ENCODE assay signal across 16 cellular contexts in the genomic region with DNA sequence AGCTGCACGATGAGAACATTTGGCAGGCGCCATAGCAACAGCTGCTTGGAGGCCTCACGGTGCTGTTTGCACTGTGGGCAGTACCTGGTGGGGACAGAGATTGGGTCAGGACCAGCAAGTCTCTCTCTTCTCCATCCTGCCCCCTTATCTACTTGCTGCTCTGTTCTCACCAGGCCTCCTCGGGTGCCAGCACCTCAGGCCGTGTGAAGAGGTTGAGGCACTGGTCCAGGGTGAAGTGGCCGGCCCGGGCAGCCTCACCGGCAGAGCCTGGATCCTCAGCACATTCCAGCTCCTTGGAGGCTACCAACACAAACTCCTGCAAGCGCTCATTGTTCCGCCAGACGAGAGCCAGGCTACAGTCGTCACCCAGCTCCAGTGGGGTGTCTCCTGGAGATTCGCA. TPM values are rescaled to one million over a fixed set of nuclear protein-coding genes. Genes with fewer than 3 reads are reported as not detected.
DNase-seq lines count a peak whose midpoint lies in the region; ATAC-seq, FAIRE-seq and TF ChIP-seq lines count a peak whose summit lies in the region.
"Had no signal": no experiment of that assay in that cellular context is flagged by ENCODE, and none has a peak within 500 bp of the region (broad histone marks: within the 10 kb centered on the region; RNA-seq: fewer than 3 reads in every experiment).

No MANE protein-coding gene starts in this region.

- no peak overlapping the region for H3K27ac ChIP-seq in heart right ventricle
- H3K27ac ChIP-seq in OCI-LY7 (ENCODE audit: low read depth, low read length, poor library complexity, severe bottlenecking): no peak overlapping the region
- H3K27ac ChIP-seq in GM12878 (ENCODE audit: control insufficient read depth, insufficient read depth): no peak overlapping the region
- H3K27ac ChIP-seq: 22Rv1 had no signal

- POLR2A ChIA-PET in OCI-LY7 (lab: Charles Lee): interaction anchor here (1.2 kb wide), 1 partner anchor 10 kb away, joined by 3 read pairs; a partner anchor contains a TSS
- POLR2A ChIA-PET in GM12878 (lab: Charles Lee): interaction anchor here (0.9 kb wide), 2 partner anchors 31 to 60 kb away, joined by 4 to 6 read pairs; no protein-coding TSS in a partner anchor

- H3K4me3 Mint-ChIP-seq in nephron progenitor cell: no peak overlapping the region
- H3K4me3 Mint-ChIP-seq: CD14-positive monocyte; CD8-positive, alpha-beta memory T cell; HFFc6 had no signal

- SMC1A ChIA-PET in GM12878 (lab: Charles Lee; ENCODE audit: uncharacterized antibody, unreplicated experiment): no interaction called here

- H3K27me3 Mint-ChIP-seq in nephron progenitor cell (ENCODE audit: low read depth, poor library complexity): no peaks in the 10 kb centered on the region

- TF ChIP-seq CTCF in heart right ventricle (IDR thresholded peaks at IDR 0.05): no peak
- TF ChIP-seq CTCF in OCI-LY7 (conservative IDR thresholded peaks at IDR 0.05; ENCODE audit: low read length): no peak
- TF ChIP-seq CTCF in GM12878 (IDR thresholded peaks at IDR 0.05 in 2 of 3, conservative IDR thresholded peaks at IDR 0.05 in 1 of 3; ENCODE audit: control insufficient read depth in 2 of 3, extremely low read depth in 1 of 3, insufficient read depth in 1 of 3, low read depth in 3 of 3, low read length in 3 of 3): no peak
- no peak for TF ChIP-seq CTCF in nephron progenitor cell (IDR thresholded peaks at IDR 0.05)

- no peak for TF ChIP-seq RAD21 in GM12878 (IDR thresholded peaks at IDR 0.05; ENCODE audit: insufficient read depth, low read depth, low read length)

- H3K4me1 ChIP-seq in heart right ventricle (peaks cover 0 to 4% (median under 1%) of the 10 kb centered on the region in 9 donors), OCI-LY7 (ENCODE audit: insufficient read depth, low read length, poor library complexity, severe bottlenecking) (peaks cover 2% of the 10 kb centered on the region), GM12878 (ENCODE audit: control insufficient read depth, insufficient read depth, low read length) (0 out of 2 replicates have a peak, but pooled peaks cover 1% of the 10 kb centered on the region)
- H3K4me1 ChIP-seq: Caco-2 had no signal

- no peak for TF ChIP-seq POLR2A in GM12878 (IDR thresholded peaks at IDR 0.05; ENCODE audit: low read depth, low read length)

- WGBS in heart right ventricle, 2 donors: 66 to 80% methylated on average over 13 of the region's 13 CpGs
- 95% methylated on average over 13 of the region's 13 CpGs for WGBS in GM12878 (ENCODE audit: insufficient coverage, insufficient replicate concordance, low lambda C conversion rate, missing lambda C conversion rate)

- no peak overlapping the region for H3K27ac Mint-ChIP-seq in nephron progenitor cell
- H3K27ac Mint-ChIP-seq: HFFc6 had no signal

- peaks cover 0 to 98% (median 84%) of the 10 kb centered on the region in 9 donors for H3K36me3 ChIP-seq in heart right ventricle
- peaks cover 77% of the 10 kb centered on the region for H3K36me3 ChIP-seq in OCI-LY7 (ENCODE audit: insufficient read depth, low read length)
- peaks cover 26 to 46% of the 10 kb centered on the region in 2 experiments for H3K36me3 ChIP-seq in GM12878 (ENCODE audit: control insufficient read depth in 2 of 2, insufficient read depth in 2 of 2, low read length in 1 of 2)

- CTCF ChIA-PET in OCI-LY7 (lab: Charles Lee; ENCODE audit: unreplicated experiment) (no interaction called here), GM12878 (lab: Yijun Ruan, JAX) (no interaction called here)

- H3K9me2 ChIP-seq in OCI-LY7 (ENCODE audit: insufficient read depth, low read length): no peaks in the 10 kb centered on the region

- peaks cover 3% of the 10 kb centered on the region for H3K4me1 Mint-ChIP-seq in nephron progenitor cell

- no peaks in the 10 kb centered on the region for H4K20me1 ChIP-seq in OCI-LY7 (ENCODE audit: insufficient read depth, low read length)
- H4K20me1 ChIP-seq in GM12878 (ENCODE audit: control insufficient read depth, insufficient read depth): no peaks in the 10 kb centered on the region; the same call in 1 of the 2 replicates

- BruUV-seq in OCI-LY7 (replicated peaks; lab: Mats Ljungman, UMichigan) (TSS peak; percentile 27), GM12878 (replicated peaks; lab: Mats Ljungman, UMichigan) (TSS peak; percentile 20)

- ATAC-seq in Right ventricle myocardium superior (ENCODE audit: poor library complexity) (peak; percentile 11), heart right ventricle (no peak), GM12878 (no peak), HG03354 (IDR thresholded peaks at IDR 0.05; ENCODE audit: poor library complexity, severe bottlenecking, unreplicated experiment) (no peak)

- H3K4me3 ChIP-seq in heart right ventricle (no peak overlapping the region), OCI-LY7 (ENCODE audit: low read depth, low read length, poor library complexity, severe bottlenecking) (no peak overlapping the region), GM12878 (no peak overlapping the region)
- H3K4me3 ChIP-seq: HAP-1 had no signal

- RAD21 ChIA-PET in GM12878 (lab: Charles Lee; ENCODE audit: unreplicated experiment): no interaction called here

- H3K36me3 Mint-ChIP-seq in nephron progenitor cell (ENCODE audit: low read depth): peaks cover 39% of the 10 kb centered on the region

- H3K4me2 ChIP-seq in OCI-LY7 (ENCODE audit: low read length) (no peak overlapping the region), GM12878 (ENCODE audit: control insufficient read depth, insufficient read depth) (no peak overlapping the region)

- H2AFZ ChIP-seq in OCI-LY7 (ENCODE audit: low read length): no peak overlapping the region
- no peak overlapping the region for H2AFZ ChIP-seq in GM12878 (ENCODE audit: control insufficient read depth, low read depth, low read length)

- H3K9ac ChIP-seq in GM12878 (ENCODE audit: control insufficient read depth, insufficient read depth, low read length): no peak overlapping the region

- no peak for DNase-seq in Right ventricle myocardium superior
- DNase-seq in heart right ventricle: no peak
- no peak for DNase-seq in OCI-LY7 (ENCODE audit: low spot score)
- no peak for DNase-seq in GM12878 (ENCODE audit: low read depth, low spot score)
- no peak for DNase-seq in nephron progenitor cell
- DNase-seq: Caco-2; CD8-positive, alpha-beta memory T cell; DND-41; GDM1; HFFc6 had no signal

- H3K27me3 ChIP-seq in heart right ventricle (no peaks in the 10 kb centered on the region), GM12878 (replicated peaks in 1 of 2; ENCODE audit: control insufficient read depth in 2 of 2, insufficient read depth in 2 of 2, low read length in 1 of 2) (no peaks in the 10 kb centered on the region)

- intact Hi-C loops in Right ventricle myocardium superior (cut with DNase I): no loop called here
- intact Hi-C loops in heart right ventricle (cut with DNase I): no loop called here
- intact Hi-C loops in OCI-LY7 (cut with micrococcal nuclease; ENCODE audit: unreplicated experiment): no loop called here
- intact Hi-C loops in GM12878 (cut with micrococcal nuclease; ENCODE audit: unreplicated experiment): no loop called here

- no peak for FAIRE-seq in GM12878 (lab: Jason Lieb, UNC)
- FAIRE-seq: GM19239, H1 had no signal

- no peak for TF ChIP-seq EP300 in GM12878 (IDR thresholded peaks at IDR 0.05; ENCODE audit: borderline replicate concordance in 1 of 2, control insufficient read depth in 1 of 2, low read depth in 2 of 2, low read length in 2 of 2)

- H3K79me2 ChIP-seq in OCI-LY7 (ENCODE audit: insufficient read depth, low read depth, low read length): no peaks in the 10 kb centered on the region
- no peaks in the 10 kb centered on the region for H3K79me2 ChIP-seq in GM12878 (ENCODE audit: control insufficient read depth, insufficient read depth, low read length)

- H3K9me3 ChIP-seq in heart right ventricle (no peaks in the 10 kb centered on the region), OCI-LY7 (ENCODE audit: low read length) (no peaks in the 10 kb centered on the region), GM12878 (replicated peaks; ENCODE audit: control insufficient read depth, insufficient read depth, low read length) (no peaks in the 10 kb centered on the region)
- H3K9me3 ChIP-seq: Caco-2, HAP-1 had no signal

- H3K9me3 Mint-ChIP-seq in nephron progenitor cell: no peaks in the 10 kb centered on the region
- H3K9me3 Mint-ChIP-seq: CD14-positive monocyte; CD8-positive, alpha-beta memory T cell; HFFc6 had no signal

- in situ Hi-C loops in GM12878 (cut with MboI): no loop called here

RNA-seq across cellular contexts. Expression of a gene that starts 6.2 kb away (rescaled TPM):
- 207 TPM for total RNA-seq in Right ventricle myocardium superior
- 100 to 1,000 TPM; 173 to 265 (median 206) TPM for total RNA-seq in heart right ventricle
- 100 to 1,000 TPM; 120 to 369 TPM for polyA plus RNA-seq in heart right ventricle
- total RNA-seq in OCI-LY7 (2014; rRNA removed; shearing (Covaris generic)): 290 and 310 TPM in 2 replicates
- 355 and 459 TPM in 2 replicates for total RNA-seq in OCI-LY7 (2022)
- total RNA-seq in GM12878 (2013; cell fraction: nucleolus; rRNA removed): 216 and 218 TPM in 2 replicates
- total RNA-seq in GM12878 (2014; rRNA removed): 461 and 476 TPM in 2 replicates
- 199 and 212 TPM in 2 replicates for total RNA-seq in GM12878 (2014; rRNA removed; fragmentation: Illumina TruSeq; extraction: Trizol)
- 369 and 380 TPM in 2 replicates for total RNA-seq in GM12878 (2021)
- polyA plus RNA-seq in GM12878 (2011; ENCODE audit: low read depth): 218 TPM
- polyA plus RNA-seq in GM12878 (2011; rRNA removed): 144 and 309 TPM in 2 replicates
- 527 and 634 TPM in 2 replicates for polyA plus RNA-seq in GM12878 (2011; cell fraction: cytosol; rRNA removed)
- polyA plus RNA-seq in GM12878 (2011; cell fraction: nucleus; rRNA removed): 904 and 1,136 TPM in 2 replicates
- polyA plus RNA-seq in GM12878 (2012): 327 and 350 TPM in 2 replicates
- polyA plus RNA-seq in GM12878 (2014; fragmentation: Illumina TruSeq; extraction: Trizol): 249 and 362 TPM in 2 replicates
- polyA plus RNA-seq in GM12878 (2014; fragmentation: Nextera tagmentation; extraction: Ambion mirVana): 100 to 1,000 TPM; 229 to 328 TPM
- 385 and 397 TPM in 2 replicates for polyA plus RNA-seq in GM12878 (2014; rRNA removed)
- 100 to 1,000 TPM; 168 to 185 TPM for polyA plus RNA-seq in GM12878 (2016; fragmentation: Nextera tagmentation; extraction: Ambion mirVana)
- polyA minus RNA-seq in GM12878 (2011; rRNA and poly(A)+ RNA removed): 263 and 286 TPM in 2 replicates
- polyA minus RNA-seq in GM12878 (2011; cell fraction: cytosol; rRNA and poly(A)+ RNA removed): 87.8 and 145 TPM in 2 replicates
- 189 and 310 TPM in 2 replicates for polyA minus RNA-seq in GM12878 (2011; cell fraction: nucleus; rRNA and poly(A)+ RNA removed)

RNA-seq across cellular contexts. Expression of a gene that starts 9.8 kb away (rescaled TPM):
- 55.5 TPM for total RNA-seq in Right ventricle myocardium superior
- 10 to 100 TPM; 47.5 to 78.1 (median 62.5) TPM for total RNA-seq in heart right ventricle
- polyA plus RNA-seq in heart right ventricle: 10 to 100 TPM; 18.1 to 20.2 TPM
- total RNA-seq in OCI-LY7 (2014; rRNA removed; shearing (Covaris generic)): 49.4 and 57.2 TPM in 2 replicates
- 69.4 and 78.3 TPM in 2 replicates for total RNA-seq in OCI-LY7 (2022)
- total RNA-seq in GM12878 (2013; cell fraction: nucleolus; rRNA removed): 44.3 and 49.9 TPM in 2 replicates
- 33.6 and 35.2 TPM in 2 replicates for total RNA-seq in GM12878 (2014; rRNA removed)
- 16.1 and 16.6 TPM in 2 replicates for total RNA-seq in GM12878 (2014; rRNA removed; fragmentation: Illumina TruSeq; extraction: Trizol)
- total RNA-seq in GM12878 (2021): 62.2 and 64.2 TPM in 2 replicates
- polyA plus RNA-seq in GM12878 (2011; ENCODE audit: low read depth): 23.8 TPM
- polyA plus RNA-seq in GM12878 (2011; rRNA removed): 28.1 and 41.7 TPM in 2 replicates
- polyA plus RNA-seq in GM12878 (2011; cell fraction: cytosol; rRNA removed): 46.1 and 62.5 TPM in 2 replicates
- polyA plus RNA-seq in GM12878 (2011; cell fraction: nucleus; rRNA removed): 150 and 158 TPM in 2 replicates
- 25.7 and 27.6 TPM in 2 replicates for polyA plus RNA-seq in GM12878 (2012)
- 11.1 and 25.7 TPM in 2 replicates for polyA plus RNA-seq in GM12878 (2014; fragmentation: Illumina TruSeq; extraction: Trizol)
- under 1 TPM; 0.24 to 0.68 TPM for polyA plus RNA-seq in GM12878 (2014; fragmentation: Nextera tagmentation; extraction: Ambion mirVana)
- polyA plus RNA-seq in GM12878 (2014; rRNA removed): 40.7 and 44.8 TPM in 2 replicates
- 10 to 100 TPM; 32.7 to 36.6 TPM for polyA plus RNA-seq in GM12878 (2016; fragmentation: Nextera tagmentation; extraction: Ambion mirVana)
- polyA minus RNA-seq in GM12878 (2011; rRNA and poly(A)+ RNA removed): 102 and 109 TPM in 2 replicates
- polyA minus RNA-seq in GM12878 (2011; cell fraction: cytosol; rRNA and poly(A)+ RNA removed): 24.2 and 26.1 TPM in 2 replicates
- polyA minus RNA-seq in GM12878 (2011; cell fraction: nucleus; rRNA and poly(A)+ RNA removed): 25.5 and 46.9 TPM in 2 replicates

RNA-seq across cellular contexts. Expression of a gene that starts 16.9 kb away (rescaled TPM):
- total RNA-seq in Right ventricle myocardium superior (46.2 TPM), heart right ventricle (10 to 100 TPM; 54.5 to 72.5 (median 58.7) TPM), OCI-LY7 (2022) (132 and 156 TPM in 2 replicates), GM12878 (2014; rRNA removed) (93.8 and 95.7 TPM in 2 replicates), GM12878 (2014; rRNA removed; fragmentation: Illumina TruSeq; extraction: Trizol) (78.1 and 85.6 TPM in 2 replicates), GM12878 (2021) (89.5 and 96.9 TPM in 2 replicates)
- polyA plus RNA-seq in heart right ventricle (10 to 100 TPM; 21.1 to 34.2 TPM), GM12878 (2011; rRNA removed) (52.1 and 86.8 TPM in 2 replicates), GM12878 (2014; fragmentation: Illumina TruSeq; extraction: Trizol) (84.8 and 356 TPM in 2 replicates), GM12878 (2014; fragmentation: Nextera tagmentation; extraction: Ambion mirVana) (10 to 100 TPM; 22.2 to 23.3 TPM), GM12878 (2014; rRNA removed) (116 and 117 TPM in 2 replicates), GM12878 (2016; fragmentation: Nextera tagmentation; extraction: Ambion mirVana) (10 to 100 TPM; 41.6 to 48.7 TPM)
- total RNA-seq in OCI-LY7 (2014; rRNA removed; shearing (Covaris generic)): 93.0 and 111 TPM in 2 replicates
- total RNA-seq in GM12878 (2013; cell fraction: nucleolus; rRNA removed): 118 and 125 TPM in 2 replicates
- polyA plus RNA-seq in GM12878 (2011; ENCODE audit: low read depth): 27.6 TPM
- 91.0 and 91.5 TPM in 2 replicates for polyA plus RNA-seq in GM12878 (2011; cell fraction: cytosol; rRNA removed)
- 154 and 169 TPM in 2 replicates for polyA plus RNA-seq in GM12878 (2011; cell fraction: nucleus; rRNA removed)
- polyA plus RNA-seq in GM12878 (2012): 39.4 and 46.0 TPM in 2 replicates
- 101 and 137 TPM in 2 replicates for polyA minus RNA-seq in GM12878 (2011; rRNA and poly(A)+ RNA removed)
- polyA minus RNA-seq in GM12878 (2011; cell fraction: cytosol; rRNA and poly(A)+ RNA removed): 69.2 and 88.9 TPM in 2 replicates
- polyA minus RNA-seq in GM12878 (2011; cell fraction: nucleus; rRNA and poly(A)+ RNA removed): 29.7 and 41.9 TPM in 2 replicates

RNA-seq across cellular contexts. Expression of a gene that starts 22.1 kb away (rescaled TPM):
- total RNA-seq in Right ventricle myocardium superior (568 TPM), heart right ventricle (100 to 1,000 TPM; 575 to 961 (median 776) TPM), OCI-LY7 (2022) (not detected in 2 replicates), GM12878 (2014; rRNA removed) (0.23 TPM in 1 of 2 replicates, not detected in the other), GM12878 (2014; rRNA removed; fragmentation: Illumina TruSeq; extraction: Trizol) (not detected in 2 replicates), GM12878 (2021) (3.2 and 3.3 TPM in 2 replicates)
- polyA plus RNA-seq in heart right ventricle (1,000 to 10,000 TPM in 1 of 2 donors, 100 to 1,000 TPM in 1; 423 to 1,204 TPM), GM12878 (2011; rRNA removed) (0.18 TPM in 1 of 2 replicates, not detected in the other), GM12878 (2014; fragmentation: Illumina TruSeq; extraction: Trizol) (0.13 TPM in 1 of 2 replicates, not detected in the other), GM12878 (2014; fragmentation: Nextera tagmentation; extraction: Ambion mirVana) (not detected), GM12878 (2014; rRNA removed) (0.24 and 0.64 TPM in 2 replicates), GM12878 (2016; fragmentation: Nextera tagmentation; extraction: Ambion mirVana) (1 to 10 TPM in 1 of 2 experiments, under 1 TPM in 1; 0.67 to 1.0 TPM)
- 0.44 TPM in 2 replicates for total RNA-seq in OCI-LY7 (2014; rRNA removed; shearing (Covaris generic))
- total RNA-seq in GM12878 (2013; cell fraction: nucleolus; rRNA removed): 0.61 and 2.9 TPM in 2 replicates
- polyA plus RNA-seq in GM12878 (2011; ENCODE audit: low read depth): not detected
- 0.15 and 0.42 TPM in 2 replicates for polyA plus RNA-seq in GM12878 (2011; cell fraction: cytosol; rRNA removed)
- polyA plus RNA-seq in GM12878 (2011; cell fraction: nucleus; rRNA removed): 3.9 and 5.4 TPM in 2 replicates
- 0.44 TPM in 1 of 2 replicates, not detected in the other for polyA plus RNA-seq in GM12878 (2012)
- 0.31 TPM in 1 of 2 replicates, not detected in the other for polyA minus RNA-seq in GM12878 (2011; rRNA and poly(A)+ RNA removed)
- polyA minus RNA-seq in GM12878 (2011; cell fraction: cytosol; rRNA and poly(A)+ RNA removed): not detected in 2 replicates
- polyA minus RNA-seq in GM12878 (2011; cell fraction: nucleus; rRNA and poly(A)+ RNA removed): 0.97 TPM in 1 of 2 replicates, not detected in the other
- polyA plus RNA-seq: CD8-positive, alpha-beta memory T cell had no signal

RNA-seq across cellular contexts. Expression of a gene that starts 55.4 kb away (rescaled TPM):
- total RNA-seq in Right ventricle myocardium superior: 9.4 TPM
- 10 to 100 TPM; 10.4 to 16.9 (median 12.3) TPM for total RNA-seq in heart right ventricle
- polyA plus RNA-seq in heart right ventricle: 10 to 100 TPM in 1 of 2 donors, 1 to 10 TPM in 1; 7.2 to 16.3 TPM
- total RNA-seq in OCI-LY7 (2014; rRNA removed; shearing (Covaris generic)): 20.3 and 27.9 TPM in 2 replicates
- 22.7 and 23.4 TPM in 2 replicates for total RNA-seq in OCI-LY7 (2022)
- total RNA-seq in GM12878 (2013; cell fraction: nucleolus; rRNA removed): 51.7 and 62.8 TPM in 2 replicates
- 34.0 and 38.0 TPM in 2 replicates for total RNA-seq in GM12878 (2014; rRNA removed)
- 19.9 and 21.8 TPM in 2 replicates for total RNA-seq in GM12878 (2014; rRNA removed; fragmentation: Illumina TruSeq; extraction: Trizol)
- total RNA-seq in GM12878 (2021): 30.3 and 31.8 TPM in 2 replicates
- polyA plus RNA-seq in GM12878 (2011; ENCODE audit: low read depth): 8.9 TPM
- 6.4 and 12.4 TPM in 2 replicates for polyA plus RNA-seq in GM12878 (2011; rRNA removed)
- polyA plus RNA-seq in GM12878 (2011; cell fraction: cytosol; rRNA removed): 21.4 and 25.7 TPM in 2 replicates
- polyA plus RNA-seq in GM12878 (2011; cell fraction: nucleus; rRNA removed): 16.0 and 17.1 TPM in 2 replicates
- polyA plus RNA-seq in GM12878 (2012): 16.7 and 17.5 TPM in 2 replicates
- 6.9 and 19.7 TPM in 2 replicates for polyA plus RNA-seq in GM12878 (2014; fragmentation: Illumina TruSeq; extraction: Trizol)
- polyA plus RNA-seq in GM12878 (2014; fragmentation: Nextera tagmentation; extraction: Ambion mirVana): under 1 TPM; 0.20 to 0.24 TPM
- 31.8 and 36.1 TPM in 2 replicates for polyA plus RNA-seq in GM12878 (2014; rRNA removed)
- 1 to 10 TPM; 1.0 to 1.7 TPM for polyA plus RNA-seq in GM12878 (2016; fragmentation: Nextera tagmentation; extraction: Ambion mirVana)
- polyA minus RNA-seq in GM12878 (2011; rRNA and poly(A)+ RNA removed): 34.0 and 50.8 TPM in 2 replicates
- polyA minus RNA-seq in GM12878 (2011; cell fraction: cytosol; rRNA and poly(A)+ RNA removed): 8.7 and 10.4 TPM in 2 replicates
- polyA minus RNA-seq in GM12878 (2011; cell fraction: nucleus; rRNA and poly(A)+ RNA removed): 27.1 and 41.2 TPM in 2 replicates
